2 cellular contexts compared by ENCODE assay signal in the genomic region with DNA sequence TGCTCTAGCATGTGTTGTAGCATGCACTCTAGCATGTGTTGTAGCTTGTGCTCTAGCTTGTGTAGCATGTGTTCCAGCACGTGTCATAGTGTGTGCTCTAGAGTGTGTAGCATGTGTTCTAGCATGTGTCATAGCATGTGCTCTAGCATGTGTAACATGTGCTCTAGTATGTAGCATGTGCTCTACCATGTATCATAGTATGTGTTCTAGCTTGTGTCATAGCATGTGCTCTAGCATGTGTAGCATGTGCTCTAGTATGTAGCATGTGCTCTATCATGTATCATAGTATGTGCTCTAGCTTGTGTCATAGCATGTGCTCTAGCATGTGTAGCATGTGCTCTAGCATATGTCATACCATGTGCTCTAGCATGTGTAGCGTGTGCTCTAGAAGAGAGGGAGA.
TF ChIP-seq lines count a peak whose summit lies in the region.

No MANE protein-coding gene starts in this region.

TF ChIP-seq in HepG2, 621 proteins besides CTCF, POLR2A, EP300 and RAD21 (continued from another document):
- no peak for TF ChIP-seq E2F2 (CRISPR knock-in tag; IDR thresholded peaks at IDR 0.05; ENCODE audit: borderline replicate concordance)
- TF ChIP-seq IRF2 (CRISPR knock-in tag; IDR thresholded peaks at IDR 0.05) = no peak
TF ChIP-seq in HepG2: peak in this region for 1.

TF ChIP-seq in SK-N-SH treated with all-trans-retinoic acid at 6 μM for 48 hours, 23 proteins besides CTCF, POLR2A, EP300 and RAD21 (continued from another document):
- TF ChIP-seq, protein P1, sequence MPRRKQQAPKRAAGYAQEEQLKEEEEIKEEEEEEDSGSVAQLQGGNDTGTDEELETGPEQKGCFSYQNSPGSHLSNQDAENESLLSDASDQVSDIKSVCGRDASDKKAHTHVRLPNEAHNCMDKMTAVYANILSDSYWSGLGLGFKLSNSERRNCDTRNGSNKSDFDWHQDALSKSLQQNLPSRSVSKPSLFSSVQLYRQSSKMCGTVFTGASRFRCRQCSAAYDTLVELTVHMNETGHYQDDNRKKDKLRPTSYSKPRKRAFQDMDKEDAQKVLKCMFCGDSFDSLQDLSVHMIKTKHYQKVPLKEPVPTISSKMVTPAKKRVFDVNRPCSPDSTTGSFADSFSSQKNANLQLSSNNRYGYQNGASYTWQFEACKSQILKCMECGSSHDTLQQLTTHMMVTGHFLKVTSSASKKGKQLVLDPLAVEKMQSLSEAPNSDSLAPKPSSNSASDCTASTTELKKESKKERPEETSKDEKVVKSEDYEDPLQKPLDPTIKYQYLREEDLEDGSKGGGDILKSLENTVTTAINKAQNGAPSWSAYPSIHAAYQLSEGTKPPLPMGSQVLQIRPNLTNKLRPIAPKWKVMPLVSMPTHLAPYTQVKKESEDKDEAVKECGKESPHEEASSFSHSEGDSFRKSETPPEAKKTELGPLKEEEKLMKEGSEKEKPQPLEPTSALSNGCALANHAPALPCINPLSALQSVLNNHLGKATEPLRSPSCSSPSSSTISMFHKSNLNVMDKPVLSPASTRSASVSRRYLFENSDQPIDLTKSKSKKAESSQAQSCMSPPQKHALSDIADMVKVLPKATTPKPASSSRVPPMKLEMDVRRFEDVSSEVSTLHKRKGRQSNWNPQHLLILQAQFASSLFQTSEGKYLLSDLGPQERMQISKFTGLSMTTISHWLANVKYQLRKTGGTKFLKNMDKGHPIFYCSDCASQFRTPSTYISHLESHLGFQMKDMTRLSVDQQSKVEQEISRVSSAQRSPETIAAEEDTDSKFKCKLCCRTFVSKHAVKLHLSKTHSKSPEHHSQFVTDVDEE (CRISPR knock-in tag; IDR thresholded peaks at IDR 0.05) = no peak
- TF ChIP-seq CREB5 (CRISPR knock-in tag; IDR thresholded peaks at IDR 0.05; ENCODE audit: low read depth) (no peak), ISL1 (CRISPR knock-in tag; IDR thresholded peaks at IDR 0.05) (no peak), ZC3H10 (CRISPR knock-in tag; IDR thresholded peaks at IDR 0.05) (no peak), ZNF8 (CRISPR knock-in tag; IDR thresholded peaks at IDR 0.05) (no peak), ARNTL (CRISPR knock-in tag; IDR thresholded peaks at IDR 0.05; ENCODE audit: borderline replicate concordance, low read depth) (no peak), BACH2 (CRISPR knock-in tag; IDR thresholded peaks at IDR 0.05; ENCODE audit: borderline replicate concordance) (no peak), ZFP3 (CRISPR knock-in tag; IDR thresholded peaks at IDR 0.05) (no peak), TCF4 (CRISPR knock-in tag; IDR thresholded peaks at IDR 0.05; ENCODE audit: borderline replicate concordance) (no peak), SNAI2 (CRISPR knock-in tag; IDR thresholded peaks at IDR 0.05) (no peak), ZFP30 (CRISPR knock-in tag; IDR thresholded peaks at IDR 0.05) (no peak), ZNF565 (CRISPR knock-in tag; conservative IDR thresholded peaks at IDR 0.05; ENCODE audit: low read depth) (no peak), CSDC2 (CRISPR knock-in tag; IDR thresholded peaks at IDR 0.05) (no peak)
- TF ChIP-seq, protein P2, sequence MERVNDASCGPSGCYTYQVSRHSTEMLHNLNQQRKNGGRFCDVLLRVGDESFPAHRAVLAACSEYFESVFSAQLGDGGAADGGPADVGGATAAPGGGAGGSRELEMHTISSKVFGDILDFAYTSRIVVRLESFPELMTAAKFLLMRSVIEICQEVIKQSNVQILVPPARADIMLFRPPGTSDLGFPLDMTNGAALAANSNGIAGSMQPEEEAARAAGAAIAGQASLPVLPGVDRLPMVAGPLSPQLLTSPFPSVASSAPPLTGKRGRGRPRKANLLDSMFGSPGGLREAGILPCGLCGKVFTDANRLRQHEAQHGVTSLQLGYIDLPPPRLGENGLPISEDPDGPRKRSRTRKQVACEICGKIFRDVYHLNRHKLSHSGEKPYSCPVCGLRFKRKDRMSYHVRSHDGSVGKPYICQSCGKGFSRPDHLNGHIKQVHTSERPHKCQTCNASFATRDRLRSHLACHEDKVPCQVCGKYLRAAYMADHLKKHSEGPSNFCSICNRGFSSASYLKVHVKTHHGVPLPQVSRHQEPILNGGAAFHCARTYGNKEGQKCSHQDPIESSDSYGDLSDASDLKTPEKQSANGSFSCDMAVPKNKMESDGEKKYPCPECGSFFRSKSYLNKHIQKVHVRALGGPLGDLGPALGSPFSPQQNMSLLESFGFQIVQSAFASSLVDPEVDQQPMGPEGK (CRISPR knock-in tag; IDR thresholded peaks at IDR 0.05; ENCODE audit: borderline replicate concordance) = no peak
TF ChIP-seq in SK-N-SH treated with all-trans-retinoic acid at 6 μM for 48 hours: peak in this region for 0.
